ENCODE assay signal across 8 cellular contexts in the genomic region with DNA sequence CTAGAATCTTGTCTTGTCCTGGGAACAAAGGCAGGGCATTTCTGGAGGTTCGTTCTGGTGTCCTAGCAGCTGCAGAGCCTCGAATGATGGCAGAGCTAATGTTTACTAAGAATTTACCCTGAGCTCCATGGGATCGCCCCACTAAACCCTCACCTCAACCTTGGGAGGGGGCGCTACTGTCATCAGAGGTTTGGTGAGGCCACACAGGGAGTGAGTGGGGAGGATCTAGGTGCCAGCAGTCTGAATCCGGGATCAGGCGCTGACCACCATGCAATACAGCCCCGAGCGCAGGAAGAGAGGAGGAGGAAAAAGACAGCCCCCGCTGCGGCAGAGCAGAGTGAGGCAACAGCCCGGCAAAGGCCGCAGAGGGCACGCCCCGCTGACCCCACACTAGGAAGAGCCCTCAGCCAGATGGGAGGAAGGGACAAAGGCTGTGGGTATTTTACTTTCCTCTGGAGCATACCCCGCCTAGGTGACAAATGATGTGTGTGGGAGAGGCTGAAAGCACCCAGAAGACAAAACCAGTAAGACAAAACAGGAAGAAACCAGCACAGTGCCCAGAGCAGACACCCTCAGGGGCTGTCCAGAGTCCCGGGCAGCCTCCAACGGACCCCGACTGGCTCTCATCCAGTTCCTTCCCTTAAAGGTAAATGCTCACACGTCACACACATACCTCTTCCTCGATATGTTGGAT.
A peak's percentile ranks its signal among the peaks of the same experiment; 100 is the strongest.
DNase-seq lines count a peak whose midpoint lies in the region; ATAC-seq and TF ChIP-seq lines count a peak whose summit lies in the region.

No MANE protein-coding gene starts in this region.

- peaks cover 87% of the 10 kb centered on the region for H3K36me3 ChIP-seq in DND-41 (ENCODE audit: insufficient read depth, low read length)
- H3K36me3 ChIP-seq in Peyer's patch = no peaks in the 10 kb centered on the region
- H3K36me3 ChIP-seq in subcutaneous abdominal adipose tissue (ENCODE audit: control insufficient read depth in 5 of 5, insufficient read depth in 5 of 5, low read length in 5 of 5) = peaks cover 0 to 16% (median 2%) of the 10 kb centered on the region in 5 donors

- no peaks in the 10 kb centered on the region for H3K27me3 ChIP-seq in DND-41 (ENCODE audit: insufficient read depth, low read length, poor library complexity)
- no peaks in the 10 kb centered on the region for H3K27me3 ChIP-seq in Peyer's patch
- H3K27me3 ChIP-seq in subcutaneous abdominal adipose tissue (ENCODE audit: control insufficient read depth in 5 of 5, insufficient read depth in 4 of 5, low read length in 5 of 5) = no peaks in the 10 kb centered on the region

- H3K4me1 ChIP-seq in DND-41 (ENCODE audit: insufficient read depth, low read length) (peaks cover 94% of the 10 kb centered on the region), Peyer's patch (peaks cover 6 to 35% (median 29%) of the 10 kb centered on the region in 4 donors), subcutaneous abdominal adipose tissue (ENCODE audit: control insufficient read depth in 5 of 5, insufficient read depth in 5 of 5, low read length in 5 of 5) (peaks cover 20 to 78% (median 60%) of the 10 kb centered on the region in 5 donors)

- no peak overlapping the region; the same call in 1 of the 2 replicates for H3K4me2 ChIP-seq in DND-41 (ENCODE audit: insufficient read depth, low read length)

- H3K27ac ChIP-seq in DND-41 (ENCODE audit: low read length) = peak overlapping the region; percentile 99
- peak overlapping the region; percentile 57 to 68 (median 58) for H3K27ac ChIP-seq in Peyer's patch
- H3K27ac ChIP-seq in subcutaneous abdominal adipose tissue (ENCODE audit: low read depth, low read length) = peak overlapping the region; percentile 23

- no peak overlapping the region for H2AFZ ChIP-seq in DND-41 (ENCODE audit: low read depth, low read length)

- DNase-seq in DND-41 (no peak), Peyer's patch (peak in 1 of 3 donors; percentile 58), Right ventricle myocardium superior (peak; percentile 72), ureter (ENCODE audit: low spot score) (no peak), inferior parietal cortex (ENCODE audit: extremely low spot score) (no peak)

- H3K9me3 ChIP-seq in DND-41 (ENCODE audit: insufficient read depth, low read length, severe bottlenecking) = no peaks in the 10 kb centered on the region
- no peaks in the 10 kb centered on the region for H3K9me3 ChIP-seq in Peyer's patch
- H3K9me3 ChIP-seq in subcutaneous abdominal adipose tissue (ENCODE audit: control insufficient read depth in 5 of 5, low read length in 5 of 5) = no peaks in the 10 kb centered on the region

- no peak for TF ChIP-seq POLR2A in Peyer's patch (IDR thresholded peaks at IDR 0.05)

- H3K4me3 ChIP-seq in DND-41 (ENCODE audit: low read depth in 1 of 2, low read length in 2 of 2) = no peak overlapping the region
- H3K4me3 ChIP-seq in Peyer's patch = no peak overlapping the region
- no peak overlapping the region for H3K4me3 ChIP-seq in subcutaneous abdominal adipose tissue (ENCODE audit: low read depth in 1 of 5, low read length in 5 of 5)

- H4K20me1 ChIP-seq in DND-41 (ENCODE audit: insufficient read depth, low read length) = peaks cover 9% of the 10 kb centered on the region

- H3K79me2 ChIP-seq in DND-41 (ENCODE audit: insufficient read depth, low read length) = peaks cover 99% of the 10 kb centered on the region

- peak overlapping the region; percentile 40 for H3K9ac ChIP-seq in DND-41 (ENCODE audit: low read depth, low read length)
- peak overlapping the region in 1 of 5 donors; percentile 11 for H3K9ac ChIP-seq in subcutaneous abdominal adipose tissue (ENCODE audit: low read length in 5 of 5)

- TF ChIP-seq CTCF in DND-41 (IDR thresholded peaks at IDR 0.05; ENCODE audit: borderline replicate concordance, extremely low read depth, low read length, poor library complexity, severe bottlenecking) = no peak
- TF ChIP-seq CTCF in Peyer's patch (IDR thresholded peaks at IDR 0.05) = no peak

- intact Hi-C loops in Right ventricle myocardium superior (cut with DNase I) = no loop called here

- ATAC-seq in DND-41 (ENCODE audit: insufficient read depth, low read depth) (peak; percentile 4; the same call in 1 of the 3 replicates), GM21737 (IDR thresholded peaks at IDR 0.05; ENCODE audit: unreplicated experiment) (peak; percentile 44), Right ventricle myocardium superior (ENCODE audit: poor library complexity) (peak; percentile 6), HG02840 (IDR thresholded peaks at IDR 0.05; ENCODE audit: low FRiP score, unreplicated experiment) (no peak)

Comparison
In these comparisons a context has a peak if more than half of its experiments do, and no peak if none do; other contexts are left out.
1. H3K27ac ChIP-seq: peak in every context shown above with its lines; median percentile 99 in DND-41; 58 in Peyer's patch; 23 in subcutaneous abdominal adipose tissue.